1 cellular context compared by ENCODE assay signal in the genomic region with DNA sequence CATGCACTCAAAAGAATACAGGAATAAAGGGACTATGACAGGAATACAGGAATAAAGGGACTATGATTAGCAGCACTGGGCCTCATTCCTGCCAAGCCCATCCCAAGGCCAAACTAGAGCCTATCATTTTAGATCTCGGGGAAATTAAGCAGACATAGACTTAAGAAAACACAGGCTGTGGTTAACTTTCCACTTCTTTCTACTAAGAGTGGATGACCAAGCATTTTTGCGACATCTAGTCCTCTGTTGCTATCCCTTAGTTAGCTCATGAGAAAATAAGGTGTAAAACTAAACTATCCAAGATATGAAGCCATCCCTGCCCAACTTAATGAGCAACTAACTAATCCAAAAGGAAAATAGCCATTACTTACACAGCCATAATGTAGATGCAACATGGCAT.
TF ChIP-seq lines count a peak whose summit lies in the region.

No MANE protein-coding gene starts in this region.

TF ChIP-seq in K562, 482 proteins besides CTCF, POLR2A, EP300 and RAD21:
- TF ChIP-seq MAFG (tag; conservative IDR thresholded peaks at IDR 0.05) = 0 out of 2 replicates have a peak, but pooled peaks have one; percentile 5
- TF ChIP-seq ZNF699 (CRISPR knock-in tag; IDR thresholded peaks at IDR 0.05; ENCODE audit: insufficient replicate concordance) = no peak
- TF ChIP-seq NFE2 (IDR thresholded peaks at IDR 0.05; ENCODE audit: low read depth) = peak; percentile 29; the same call in 1 of the 2 replicates
